Comparison of ENCODE assay signal across 1 cellular context in the genomic region with DNA sequence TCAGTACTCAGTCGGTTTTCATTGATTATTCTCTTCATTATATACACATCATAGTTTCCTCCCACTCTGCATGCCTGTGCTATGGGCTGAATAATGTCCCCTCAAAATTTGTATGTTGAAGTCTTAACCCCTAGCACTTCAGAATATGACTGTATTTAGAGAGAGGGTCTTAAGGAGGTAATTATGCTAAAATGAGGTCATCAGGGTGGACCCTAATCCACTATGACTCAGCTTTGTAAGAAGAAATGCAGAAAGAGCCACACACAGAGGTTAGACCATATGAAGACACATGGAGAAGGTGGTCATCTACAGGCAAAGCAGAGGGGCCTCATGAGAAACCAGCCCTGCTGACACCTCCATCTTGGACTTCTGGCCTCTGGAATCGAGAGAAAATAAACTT.
TF ChIP-seq lines count a peak whose summit lies in the region.

No MANE protein-coding gene starts in this region.

TF ChIP-seq in WTC11, 78 proteins besides CTCF, POLR2A, EP300 and RAD21 (continued from another document):
- TF ChIP-seq, protein P1, sequence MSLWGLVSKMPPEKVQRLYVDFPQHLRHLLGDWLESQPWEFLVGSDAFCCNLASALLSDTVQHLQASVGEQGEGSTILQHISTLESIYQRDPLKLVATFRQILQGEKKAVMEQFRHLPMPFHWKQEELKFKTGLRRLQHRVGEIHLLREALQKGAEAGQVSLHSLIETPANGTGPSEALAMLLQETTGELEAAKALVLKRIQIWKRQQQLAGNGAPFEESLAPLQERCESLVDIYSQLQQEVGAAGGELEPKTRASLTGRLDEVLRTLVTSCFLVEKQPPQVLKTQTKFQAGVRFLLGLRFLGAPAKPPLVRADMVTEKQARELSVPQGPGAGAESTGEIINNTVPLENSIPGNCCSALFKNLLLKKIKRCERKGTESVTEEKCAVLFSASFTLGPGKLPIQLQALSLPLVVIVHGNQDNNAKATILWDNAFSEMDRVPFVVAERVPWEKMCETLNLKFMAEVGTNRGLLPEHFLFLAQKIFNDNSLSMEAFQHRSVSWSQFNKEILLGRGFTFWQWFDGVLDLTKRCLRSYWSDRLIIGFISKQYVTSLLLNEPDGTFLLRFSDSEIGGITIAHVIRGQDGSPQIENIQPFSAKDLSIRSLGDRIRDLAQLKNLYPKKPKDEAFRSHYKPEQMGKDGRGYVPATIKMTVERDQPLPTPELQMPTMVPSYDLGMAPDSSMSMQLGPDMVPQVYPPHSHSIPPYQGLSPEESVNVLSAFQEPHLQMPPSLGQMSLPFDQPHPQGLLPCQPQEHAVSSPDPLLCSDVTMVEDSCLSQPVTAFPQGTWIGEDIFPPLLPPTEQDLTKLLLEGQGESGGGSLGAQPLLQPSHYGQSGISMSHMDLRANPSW (CRISPR knock-in tag; conservative IDR thresholded peaks at IDR 0.05; ENCODE audit: low read depth), result no peak
- TF ChIP-seq, protein P2, sequence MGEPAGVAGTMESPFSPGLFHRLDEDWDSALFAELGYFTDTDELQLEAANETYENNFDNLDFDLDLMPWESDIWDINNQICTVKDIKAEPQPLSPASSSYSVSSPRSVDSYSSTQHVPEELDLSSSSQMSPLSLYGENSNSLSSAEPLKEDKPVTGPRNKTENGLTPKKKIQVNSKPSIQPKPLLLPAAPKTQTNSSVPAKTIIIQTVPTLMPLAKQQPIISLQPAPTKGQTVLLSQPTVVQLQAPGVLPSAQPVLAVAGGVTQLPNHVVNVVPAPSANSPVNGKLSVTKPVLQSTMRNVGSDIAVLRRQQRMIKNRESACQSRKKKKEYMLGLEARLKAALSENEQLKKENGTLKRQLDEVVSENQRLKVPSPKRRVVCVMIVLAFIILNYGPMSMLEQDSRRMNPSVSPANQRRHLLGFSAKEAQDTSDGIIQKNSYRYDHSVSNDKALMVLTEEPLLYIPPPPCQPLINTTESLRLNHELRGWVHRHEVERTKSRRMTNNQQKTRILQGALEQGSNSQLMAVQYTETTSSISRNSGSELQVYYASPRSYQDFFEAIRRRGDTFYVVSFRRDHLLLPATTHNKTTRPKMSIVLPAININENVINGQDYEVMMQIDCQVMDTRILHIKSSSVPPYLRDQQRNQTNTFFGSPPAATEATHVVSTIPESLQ (CRISPR knock-in tag; IDR thresholded peaks at IDR 0.05), result no peak
- TF ChIP-seq ETV6 (CRISPR knock-in tag; IDR thresholded peaks at IDR 0.05), result no peak
- TF ChIP-seq GABPB1 (CRISPR knock-in tag; IDR thresholded peaks at IDR 0.05), result no peak
- TF ChIP-seq, protein P3, sequence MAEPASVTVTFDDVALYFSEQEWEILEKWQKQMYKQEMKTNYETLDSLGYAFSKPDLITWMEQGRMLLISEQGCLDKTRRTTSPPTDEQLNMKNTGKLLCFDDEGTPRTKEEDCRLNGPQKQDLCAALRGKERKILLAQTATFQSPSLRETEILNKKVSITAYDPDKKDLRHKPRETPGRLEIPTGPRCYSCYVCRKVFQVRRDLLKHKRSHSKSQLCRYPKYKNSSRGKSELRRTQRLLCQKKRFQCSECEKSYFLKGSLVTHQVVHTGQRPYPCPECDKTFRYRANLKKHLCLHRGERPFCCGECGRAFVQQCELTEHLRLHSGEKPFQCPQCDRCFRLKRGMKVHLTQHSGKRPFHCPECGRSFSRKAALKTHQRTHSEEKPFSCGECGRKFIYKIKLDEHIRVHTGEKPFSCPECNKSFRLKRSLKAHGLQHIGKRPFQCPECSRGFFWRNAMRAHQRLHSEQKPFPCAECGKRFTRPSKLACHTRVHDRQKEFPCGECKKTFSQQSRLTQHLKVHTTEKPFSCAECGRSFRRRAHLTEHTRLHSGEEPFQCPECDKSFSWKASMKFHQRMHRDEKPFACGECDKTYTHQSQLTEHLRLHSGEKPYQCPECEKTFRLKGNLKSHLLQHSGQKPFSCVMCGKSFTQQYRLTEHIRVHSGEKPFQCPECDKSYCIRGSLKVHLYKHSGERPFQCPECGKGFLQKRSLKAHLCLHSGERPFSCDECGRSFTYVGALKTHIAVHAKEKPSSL (CRISPR knock-in tag; conservative IDR thresholded peaks at IDR 0.05), result no peak
- TF ChIP-seq, protein P4, sequence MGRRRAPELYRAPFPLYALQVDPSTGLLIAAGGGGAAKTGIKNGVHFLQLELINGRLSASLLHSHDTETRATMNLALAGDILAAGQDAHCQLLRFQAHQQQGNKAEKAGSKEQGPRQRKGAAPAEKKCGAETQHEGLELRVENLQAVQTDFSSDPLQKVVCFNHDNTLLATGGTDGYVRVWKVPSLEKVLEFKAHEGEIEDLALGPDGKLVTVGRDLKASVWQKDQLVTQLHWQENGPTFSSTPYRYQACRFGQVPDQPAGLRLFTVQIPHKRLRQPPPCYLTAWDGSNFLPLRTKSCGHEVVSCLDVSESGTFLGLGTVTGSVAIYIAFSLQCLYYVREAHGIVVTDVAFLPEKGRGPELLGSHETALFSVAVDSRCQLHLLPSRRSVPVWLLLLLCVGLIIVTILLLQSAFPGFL (CRISPR knock-in tag; IDR thresholded peaks at IDR 0.05; ENCODE audit: borderline replicate concordance), result no peak
- no peak for TF ChIP-seq OVOL2 (CRISPR knock-in tag; IDR thresholded peaks at IDR 0.05; ENCODE audit: borderline replicate concordance)
